In the genomic region with DNA sequence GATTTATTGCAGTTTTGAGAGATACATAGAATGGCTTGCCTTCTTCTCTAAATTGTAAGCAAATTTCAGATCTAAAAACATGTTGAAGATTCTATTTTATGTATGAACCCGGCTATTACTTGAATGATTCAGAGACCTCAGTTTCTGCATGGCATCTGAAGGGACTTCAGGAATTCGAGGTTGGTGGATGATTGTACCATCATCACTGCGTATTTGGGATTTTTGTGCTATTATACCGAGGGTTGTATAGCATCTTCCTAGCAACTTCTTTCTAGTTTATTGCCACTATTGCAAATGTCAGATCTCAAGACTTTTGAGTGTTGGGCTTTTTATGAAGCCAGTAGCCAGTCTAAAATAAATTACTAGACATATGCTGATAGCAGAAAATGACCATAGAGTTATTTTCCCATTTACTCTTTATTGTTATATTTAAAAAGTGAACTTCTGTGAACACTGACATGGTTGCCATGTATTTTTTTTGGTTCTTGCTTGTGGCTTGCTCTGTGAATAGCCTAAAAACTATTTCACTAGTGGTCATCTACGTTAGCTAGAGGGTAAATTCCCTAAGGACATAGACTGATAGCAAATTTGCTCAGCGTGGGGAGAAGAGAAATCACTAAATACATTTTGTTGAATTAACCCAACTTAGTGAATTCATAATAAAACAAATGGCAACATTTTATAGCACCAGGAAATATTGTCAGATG, we compare ENCODE assay signal across 16 cellular contexts.
"Had no signal": no experiment of that assay in that cellular context is flagged by ENCODE, and none has a peak within 500 bp of the region (broad histone marks: within the 10 kb centered on the region; RNA-seq: fewer than 3 reads in every experiment).

No MANE protein-coding gene starts in this region.

- ATAC-seq: activated CD8-positive, alpha-beta T cell treated with anti-CD3 and anti-CD28 coated beads, Interleukin-2, amount 10 ng/mL, durations not matched to agents 7 days and 5 days; naive thymus-derived CD4-positive, alpha-beta T cell; stimulated activated naive B cell treated with anti-CD40 and anti-IgM and Interleukin-4, amounts not matched to agents 10 μg/mL and 1 μg/mL and 100 μg/mL, for 72 hours had no signal

- H3K9me3 ChIP-seq: tibial nerve had no signal

- H3K79me2 ChIP-seq: parathyroid adenoma had no signal

- H3K36me3 ChIP-seq: tibial nerve had no signal

- DNase-seq: activated CD4-positive, alpha-beta T cell treated with anti-CD3 and anti-CD28 coated beads, Interleukin-2, amount 10 ng/mL, durations not matched to agents 24 days and 14 days; activated CD4-positive, CD25-positive, alpha-beta regulatory T cell; activated CD8-positive, alpha-beta memory T cell treated with anti-CD3 and anti-CD28 coated beads, Interleukin-2, amount 50 U/mL, for 4 hours; activated CD8-positive, alpha-beta T cell treated with anti-CD3 and anti-CD28 coated beads, Interleukin-2, amount 10 ng/mL, durations not matched to agents 7 days and 5 days; activated effector memory CD4-positive, alpha-beta T cell treated with anti-CD3 and anti-CD28 coated beads, Interleukin-2, amount 50 U/mL, for 16 hours; activated T-cell treated with anti-CD3 and anti-CD28 coated beads, Interleukin-2, amount 50 U/mL, for 48 hours; amniotic stem cell; cerebellar nuclear complex; islet precursor cell; naive thymus-derived CD4-positive, alpha-beta T cell; stimulated activated CD4-positive, alpha-beta T cell treated with anti-CD3 and anti-CD28 coated beads, Interleukin-2, amount 100 ng/mL, for 48 hours; stimulated activated naive B cell treated with anti-CD40 and anti-IgM and Interleukin-4, amounts not matched to agents 10 μg/mL and 1 μg/mL and 100 μg/mL, for 72 hours; substantia nigra; SW 1271 had no signal

- H3K27ac ChIP-seq: parathyroid adenoma, tibial nerve had no signal

- H3K27me3 ChIP-seq: tibial nerve had no signal

- H2AFZ ChIP-seq: parathyroid adenoma had no signal

- H3K4me1 ChIP-seq: parathyroid adenoma had no signal

- H3K4me3 ChIP-seq: tibial nerve had no signal
